In the genomic region with DNA sequence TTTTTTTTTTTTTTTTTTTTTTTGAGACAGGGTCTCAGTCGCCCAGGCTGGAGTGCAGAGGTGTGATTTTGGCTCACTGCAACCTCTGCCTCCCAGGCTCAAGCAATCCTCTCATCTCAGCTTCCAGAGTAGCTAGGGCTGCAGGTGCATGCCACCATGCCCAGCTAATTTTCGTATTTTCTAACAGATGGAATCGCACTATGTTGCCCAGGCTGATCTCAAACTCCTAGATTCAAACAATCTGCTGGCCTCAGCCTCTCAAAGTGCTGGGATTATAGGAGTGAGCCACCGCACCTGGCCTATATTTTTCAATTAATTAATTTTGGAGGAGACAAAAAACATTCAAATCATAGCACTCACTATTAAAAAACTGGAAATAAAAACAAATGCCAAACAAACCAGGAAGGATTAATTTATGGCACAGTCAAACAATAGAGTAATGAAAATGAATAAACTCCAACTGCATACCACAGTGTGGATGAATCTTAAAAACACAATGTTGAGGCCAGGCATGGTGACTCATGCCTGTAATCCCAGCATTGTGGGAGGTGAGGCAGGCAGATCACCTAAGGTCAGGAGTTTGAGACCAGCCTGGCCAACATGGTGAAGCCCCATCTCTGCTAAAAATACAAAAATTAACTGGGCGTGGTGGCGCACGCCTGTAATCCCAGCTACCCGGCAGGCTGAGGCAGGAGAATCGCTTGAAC, we compare ENCODE assay signal across 1 cellular context.
TF ChIP-seq lines count a peak whose summit lies in the region.

No MANE protein-coding gene starts in this region.

TF ChIP-seq in SK-N-SH, 30 proteins besides CTCF, POLR2A, EP300 and RAD21:
- TF ChIP-seq FOSL2 (IDR thresholded peaks at IDR 0.05; ENCODE audit: borderline replicate concordance, low read depth) = peak; percentile 9; the same call in 1 of the 2 replicates
